ENCODE assay signal across 29 cellular contexts in the genomic region with DNA sequence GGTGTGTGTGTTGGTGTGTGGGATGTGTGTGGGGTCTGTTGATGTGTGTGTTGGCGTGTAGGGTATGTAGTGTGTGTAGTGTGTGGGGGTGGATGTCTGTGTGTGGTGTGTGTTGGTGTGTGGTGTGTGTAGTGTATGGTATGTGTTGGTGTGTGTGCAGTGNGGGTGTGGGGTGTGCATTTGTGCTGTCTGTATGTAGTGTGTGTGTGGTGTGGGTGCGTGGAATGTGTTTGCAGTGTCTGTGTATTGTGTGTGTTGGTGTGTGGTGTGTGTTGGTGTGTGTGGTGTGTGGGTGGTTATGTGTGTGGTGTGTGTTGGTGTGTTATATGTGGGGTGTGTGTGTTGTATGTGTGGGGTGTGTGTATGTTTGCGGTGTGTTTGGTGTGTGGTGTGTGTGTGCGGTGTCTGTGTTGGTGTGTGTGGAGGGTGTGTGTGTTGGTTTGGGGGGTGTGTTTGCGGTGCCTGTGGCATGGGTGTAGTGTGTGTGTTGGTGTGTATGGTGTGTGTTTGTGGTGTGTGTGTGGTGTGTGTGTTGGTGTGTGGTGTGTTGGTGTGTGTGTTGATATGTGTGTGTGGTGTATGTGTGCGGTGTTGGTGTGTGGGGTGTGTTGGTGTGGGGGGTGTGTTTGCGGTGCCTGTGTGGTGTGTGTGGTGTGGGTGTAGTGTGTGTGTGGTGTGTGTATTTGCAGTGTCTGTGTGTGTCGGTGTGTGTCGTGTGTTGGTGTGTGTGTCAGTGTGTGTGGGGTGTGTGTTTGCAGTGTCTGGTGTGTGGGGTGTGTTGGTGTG. TPM values are rescaled to one million over a fixed set of nuclear protein-coding genes. Genes with fewer than 3 reads are reported as not detected.
DNase-seq lines count a peak whose midpoint lies in the region; ATAC-seq, FAIRE-seq and TF ChIP-seq lines count a peak whose summit lies in the region.
"Had no signal": no experiment of that assay in that cellular context is flagged by ENCODE, and none has a peak within 500 bp of the region (broad histone marks: within the 10 kb centered on the region; RNA-seq: fewer than 3 reads in every experiment).

No MANE protein-coding gene starts in this region.

- H3K27me3 Mint-ChIP-seq in endothelial cell (ENCODE audit: unreplicated experiment): peaks cover 10% of the 10 kb centered on the region
- H3K27me3 Mint-ChIP-seq: activated CD4-positive, alpha-beta memory T cell treated with anti-CD3 and anti-CD28 coated beads, Interleukin-2, amount 10 ng/mL, durations not matched to agents 7 days and 5 days; memory B cell; natural killer cell treated with Interleukin-12 subunit alpha and Interleukin-12 subunit beta and Interleukin-15 and Interleukin-18, amount 100 ng/mL, for 72 hours had no signal

- no peak for TF ChIP-seq POLR2A in HepG2 (IDR thresholded peaks at IDR 0.05; ENCODE audit: insufficient read depth in 1 of 2, low read depth in 2 of 2, low read length in 2 of 2)
- TF ChIP-seq POLR2A in right lobe of liver (IDR thresholded peaks at IDR 0.05): no peak

- no peak overlapping the region for H3K4me3 Mint-ChIP-seq in endothelial cell (ENCODE audit: unreplicated experiment)
- H3K4me3 Mint-ChIP-seq: activated CD4-positive, alpha-beta memory T cell treated with anti-CD3 and anti-CD28 coated beads, Interleukin-2, amount 10 ng/mL, durations not matched to agents 7 days and 5 days; memory B cell; natural killer cell treated with Interleukin-12 subunit alpha and Interleukin-12 subunit beta and Interleukin-15 and Interleukin-18, amount 100 ng/mL, for 72 hours; stimulated activated effector memory CD8-positive, alpha-beta T cell treated with anti-CD3 and anti-CD28 coated beads, Interleukin-12 subunit alpha, Interleukin-12 subunit beta, amount 100 ng/mL, for 72 hours had no signal

- H2AFZ ChIP-seq in HepG2 (ENCODE audit: low read length) (no peak overlapping the region), trophoblast cell (ENCODE audit: insufficient read depth, low read length, poor library complexity) (no peak overlapping the region)
- H2AFZ ChIP-seq: parathyroid adenoma had no signal

- no peaks in the 10 kb centered on the region for H3K9me3 ChIP-seq in HepG2 (ENCODE audit: low read length)
- no peaks in the 10 kb centered on the region for H3K9me3 ChIP-seq in right lobe of liver
- peaks cover 25% of the 10 kb centered on the region for H3K9me3 ChIP-seq in trophoblast cell (ENCODE audit: insufficient read depth, low read depth, low read length)
- H3K9me3 ChIP-seq in upper lobe of right lung: no peaks in the 10 kb centered on the region
- H3K9me3 ChIP-seq: breast epithelium, colonic mucosa, tibial nerve had no signal

- peak overlapping the region; percentile 95 for H3K23ac ChIP-seq in trophoblast cell (ENCODE audit: low read length)

- H3K36me3 ChIP-seq in HepG2 (replicated peaks in 1 of 2; ENCODE audit: control insufficient read depth in 1 of 2, insufficient read depth in 2 of 2, low read length in 2 of 2) (peaks cover 3 to 4% of the 10 kb centered on the region in 2 experiments; a peak in 3 of 5 replicates), right lobe of liver (peaks cover 0 to 3% (median 0%) of the 10 kb centered on the region in 4 donors), trophoblast cell (ENCODE audit: control insufficient read depth in 1 of 2, insufficient read depth in 2 of 2, low read length in 2 of 2) (no peaks in the 10 kb centered on the region), upper lobe of right lung (no peaks in the 10 kb centered on the region)
- H3K36me3 ChIP-seq: breast epithelium, colonic mucosa, tibial nerve had no signal

- no peaks in the 10 kb centered on the region for H3K9me3 Mint-ChIP-seq in endothelial cell (ENCODE audit: unreplicated experiment)
- H3K9me3 Mint-ChIP-seq: activated CD4-positive, alpha-beta memory T cell treated with anti-CD3 and anti-CD28 coated beads, Interleukin-2, amount 10 ng/mL, durations not matched to agents 7 days and 5 days; memory B cell; natural killer cell treated with Interleukin-12 subunit alpha and Interleukin-12 subunit beta and Interleukin-15 and Interleukin-18, amount 100 ng/mL, for 72 hours; stimulated activated effector memory CD8-positive, alpha-beta T cell treated with anti-CD3 and anti-CD28 coated beads, Interleukin-12 subunit alpha, Interleukin-12 subunit beta, amount 100 ng/mL, for 72 hours had no signal

- H3K79me2 ChIP-seq in HepG2 (ENCODE audit: insufficient read depth, low read length) (peaks cover 26% of the 10 kb centered on the region), trophoblast cell (ENCODE audit: control insufficient read depth, insufficient read depth, low read length, poor library complexity) (no peaks in the 10 kb centered on the region)

- no peak overlapping the region; a peak in 1 of 6 replicates for H3K4me3 ChIP-seq in HepG2 (replicated peaks in 1 of 3; ENCODE audit: insufficient read depth in 1 of 3, low read depth in 2 of 3, low read length in 3 of 3)
- H3K4me3 ChIP-seq in right lobe of liver: no peak overlapping the region
- H3K4me3 ChIP-seq in trophoblast cell (ENCODE audit: low read depth, low read length): peak overlapping the region; percentile 37
- no peak overlapping the region for H3K4me3 ChIP-seq in upper lobe of right lung
- H3K4me3 ChIP-seq: breast epithelium, colonic mucosa, tibial nerve had no signal

- H3K9ac ChIP-seq in HepG2 (ENCODE audit: insufficient read depth, low read depth, low read length) (no peak overlapping the region), trophoblast cell (ENCODE audit: low read length) (no peak overlapping the region)
- H3K9ac ChIP-seq: parathyroid adenoma had no signal

- H4K91ac ChIP-seq in trophoblast cell (ENCODE audit: low read depth, low read length): no peak overlapping the region

- no peak overlapping the region for H2AK5ac ChIP-seq in trophoblast cell (ENCODE audit: low read length)

- H3K4ac ChIP-seq in trophoblast cell (ENCODE audit: low read depth, low read length): no peak overlapping the region

- H3K79me1 ChIP-seq in trophoblast cell (ENCODE audit: low read length): no peaks in the 10 kb centered on the region

- H4K12ac ChIP-seq in trophoblast cell (ENCODE audit: low read depth, low read length): no peak overlapping the region

- H4K20me1 ChIP-seq in HepG2 (ENCODE audit: insufficient read depth, low read length): peaks cover 22% of the 10 kb centered on the region; the same call in 1 of the 2 replicates

- H3K27ac ChIP-seq in HepG2 (ENCODE audit: extremely low read length, insufficient read depth, low read length) (no peak overlapping the region), right lobe of liver (no peak overlapping the region), epithelial cell of prostate (peak overlapping the region; percentile 91), trophoblast cell (ENCODE audit: low read depth, low read length) (no peak overlapping the region), upper lobe of right lung (no peak overlapping the region)
- H3K27ac ChIP-seq: parathyroid adenoma had no signal

- no peak for FAIRE-seq in HepG2 (lab: Jason Lieb, UNC)
- FAIRE-seq: A204.1 had no signal

- no peak overlapping the region for H3K14ac ChIP-seq in trophoblast cell (ENCODE audit: low read length)

- ATAC-seq in HepG2: no peak
- ATAC-seq in right lobe of liver: no peak
- ATAC-seq in upper lobe of right lung: no peak
- ATAC-seq: left cardiac atrium; stimulated activated effector memory CD8-positive, alpha-beta T cell treated with anti-CD3 and anti-CD28 coated beads, Interleukin-12 subunit alpha, Interleukin-12 subunit beta, amount 100 ng/mL, for 72 hours had no signal

- no peak overlapping the region for H2BK120ac ChIP-seq in trophoblast cell (ENCODE audit: insufficient read depth, low read length, poor library complexity)

- H2BK12ac ChIP-seq in trophoblast cell (ENCODE audit: low read length): no peak overlapping the region

- peak overlapping the region; percentile 2 for H3K18ac ChIP-seq in trophoblast cell (ENCODE audit: low read length)

- TF ChIP-seq CTCF in HepG2 (CRISPR knock-in tag; IDR thresholded peaks at IDR 0.05) (no peak), right lobe of liver (IDR thresholded peaks at IDR 0.05) (no peak), upper lobe of right lung (IDR thresholded peaks at IDR 0.05) (no peak), endothelial cell (IDR thresholded peaks at IDR 0.05; ENCODE audit: unreplicated experiment) (no peak)

- H3K4me2 ChIP-seq in HepG2 (ENCODE audit: low read depth, low read length) (no peak overlapping the region), trophoblast cell (ENCODE audit: low read length) (no peak overlapping the region)

- intact Hi-C loops in HepG2 (cut with micrococcal nuclease; ENCODE audit: unreplicated experiment): no loop called here
- intact Hi-C loops in right lobe of liver (cut with DNase I): no loop called here
- intact Hi-C loops in upper lobe of right lung (cut with DNase I): no loop called here

- no peak overlapping the region for H4K8ac ChIP-seq in trophoblast cell (ENCODE audit: low read depth, low read length)

- WGBS in HepG2 (ENCODE audit: low lambda C conversion rate): 98% methylated on average over 9 of the region's 9 CpGs
- WGBS in right lobe of liver (ENCODE audit: insufficient coverage, low coverage, low lambda C conversion rate, missing lambda C conversion rate): 94% methylated on average over 9 of the region's 9 CpGs
- 100% methylated on average over 5 of the region's 9 CpGs for WGBS in trophoblast cell (ENCODE audit: extremely low coverage, insufficient coverage, insufficient read length)

- H3K4me1 ChIP-seq in HepG2 (ENCODE audit: insufficient read depth, low read length) (peaks cover 50% of the 10 kb centered on the region), right lobe of liver (peaks cover 0 to 30% (median 14%) of the 10 kb centered on the region in 4 donors), trophoblast cell (ENCODE audit: control insufficient read depth in 1 of 2, insufficient read depth in 2 of 2, low read length in 2 of 2) (peaks cover 6 to 13% of the 10 kb centered on the region in 2 experiments), upper lobe of right lung (peaks cover 63% of the 10 kb centered on the region)

- POLR2A ChIA-PET in HepG2 (lab: Yijun Ruan, JAX): no interaction called here

- H3K27me3 ChIP-seq in HepG2 (ENCODE audit: control insufficient read depth in 1 of 2, insufficient read depth in 2 of 2, low read length in 2 of 2) (no peaks in the 10 kb centered on the region), right lobe of liver (no peaks in the 10 kb centered on the region), trophoblast cell (ENCODE audit: insufficient read depth, low read length) (no peaks in the 10 kb centered on the region), upper lobe of right lung (no peaks in the 10 kb centered on the region)
- H3K27me3 ChIP-seq: BE2C, breast epithelium, colonic mucosa, tibial nerve had no signal

- CTCF ChIA-PET in HepG2 (lab: Yijun Ruan, JAX; ENCODE audit: low intra/inter-chr PET ratio, low total read pairs): no interaction called here

- H3K27ac Mint-ChIP-seq in endothelial cell (ENCODE audit: unreplicated experiment): no peak overlapping the region
- H3K27ac Mint-ChIP-seq: activated CD4-positive, alpha-beta memory T cell treated with anti-CD3 and anti-CD28 coated beads, Interleukin-2, amount 10 ng/mL, durations not matched to agents 7 days and 5 days; memory B cell; natural killer cell treated with Interleukin-12 subunit alpha and Interleukin-12 subunit beta and Interleukin-15 and Interleukin-18, amount 100 ng/mL, for 72 hours; stimulated activated effector memory CD8-positive, alpha-beta T cell treated with anti-CD3 and anti-CD28 coated beads, Interleukin-12 subunit alpha, Interleukin-12 subunit beta, amount 100 ng/mL, for 72 hours had no signal

- H3K36me3 Mint-ChIP-seq in endothelial cell (ENCODE audit: low read depth, unreplicated experiment): peaks cover 7% of the 10 kb centered on the region
- H3K36me3 Mint-ChIP-seq: natural killer cell treated with Interleukin-12 subunit alpha and Interleukin-12 subunit beta and Interleukin-15 and Interleukin-18, amount 100 ng/mL, for 72 hours had no signal

- no TSS peak for BruUV-seq in HepG2 (replicated peaks; lab: Mats Ljungman, UMichigan)

- TF ChIP-seq EP300 in HepG2 (IDR thresholded peaks at IDR 0.05; ENCODE audit: low read depth in 2 of 2, low read length in 2 of 2): no peak
- no peak for TF ChIP-seq EP300 in HepG2 (CRISPR knock-in tag; IDR thresholded peaks at IDR 0.05; ENCODE audit: borderline replicate concordance)

- H3K4me1 Mint-ChIP-seq in endothelial cell (ENCODE audit: unreplicated experiment): peaks cover 45% of the 10 kb centered on the region

- no peak for DNase-seq in HepG2 (ENCODE audit: low spot score)
- DNase-seq in right lobe of liver: no peak
- no peak for DNase-seq in epithelial cell of prostate (ENCODE audit: low read depth, low spot score)
- no peak for DNase-seq in trophoblast cell
- peak; percentile 17 for DNase-seq in upper lobe of right lung
- no peak for DNase-seq in ureter (ENCODE audit: low spot score)
- DNase-seq in endothelial cell (ENCODE audit: low spot score): no peak
- no peak for DNase-seq in amniotic stem cell (lab: John Stamatoyannopoulos, UW)
- DNase-seq: activated CD4-positive, alpha-beta memory T cell treated with anti-CD3 and anti-CD28 coated beads, Interleukin-2, amount 10 ng/mL, durations not matched to agents 7 days and 5 days; activated effector memory CD4-positive, alpha-beta T cell treated with Interleukin-2 at 50 U/mL for 16 hours; BE2C; colonic mucosa; H7; head of caudate nucleus; KG1; left cardiac atrium; NCI-H1694 treated with DMSO at 0.1 percent for 48 hours; NCI-H2171 treated with DMSO at 0.1 percent for 48 hours; NCI-H526; RPMI8226; stimulated activated CD4-positive, alpha-beta T cell treated with anti-CD3 and anti-CD28 coated beads, Interleukin-2, amount 100 ng/mL, for 24 hours; T1000 had no signal

- TF ChIP-seq RAD21 in HepG2 (CRISPR knock-in tag; IDR thresholded peaks at IDR 0.05): no peak

- in situ Hi-C loops in HepG2 (cut with HindIII; ENCODE audit: extremely low pct_ligation_motif_present, low pct_unique_long_range_greater_than_20kb): no loop called here

- no peak overlapping the region for H2BK5ac ChIP-seq in trophoblast cell (ENCODE audit: low read depth, low read length, poor library complexity)

RNA-seq across cellular contexts. Expression of gene MLXIP, which starts 14.7 kb away (rescaled TPM):
- total RNA-seq in HepG2 (2016; rRNA removed; fragmentation: Illumina TruSeq; extraction: Trizol): 4.4 and 5.3 TPM in 2 replicates
- total RNA-seq in HepG2 (2016; cell fraction: cytosol; rRNA removed; fragmentation: Illumina TruSeq; extraction: Trizol; ENCODE audit: low read depth): 23.5 and 32.3 TPM in 2 replicates
- 4.0 and 6.0 TPM in 2 replicates for total RNA-seq in HepG2 (2016; cell fraction: insoluble cytoplasmic fraction; rRNA removed; fragmentation: Illumina TruSeq; extraction: Trizol)
- 9.3 and 10.6 TPM in 2 replicates for total RNA-seq in HepG2 (2016; cell fraction: membrane; rRNA removed; fragmentation: Illumina TruSeq; extraction: Trizol)
- total RNA-seq in HepG2 (2016; cell fraction: nucleus; rRNA removed; fragmentation: Illumina TruSeq; extraction: Trizol): 7.4 and 8.4 TPM in 2 replicates
- 6.3 and 6.7 TPM in 2 replicates for polyA plus RNA-seq in HepG2 (2011; rRNA removed)
- polyA plus RNA-seq in HepG2 (2011; cell fraction: cytosol; rRNA removed): 2.2 and 2.4 TPM in 2 replicates
- polyA plus RNA-seq in HepG2 (2011; cell fraction: nucleus; rRNA removed): 25.4 and 79.6 TPM in 2 replicates
- 10.8 and 14.9 TPM in 2 replicates for polyA plus RNA-seq in HepG2 (2012)
- 8.7 and 8.8 TPM in 2 replicates for polyA plus RNA-seq in HepG2 (2016; cell fraction: cytosol; fragmentation: Illumina TruSeq; extraction: Trizol; ENCODE audit: low read depth)
- 6.2 and 10.8 TPM in 2 replicates for polyA plus RNA-seq in HepG2 (2016; cell fraction: insoluble cytoplasmic fraction; fragmentation: Illumina TruSeq; extraction: Trizol; ENCODE audit: low read depth)
- polyA plus RNA-seq in HepG2 (2016; cell fraction: membrane; fragmentation: Illumina TruSeq; extraction: Trizol; ENCODE audit: low read depth): 12.2 and 13.1 TPM in 2 replicates
- 23.5 and 26.5 TPM in 2 replicates for polyA plus RNA-seq in HepG2 (2016; cell fraction: nucleus; fragmentation: Illumina TruSeq; extraction: Trizol; ENCODE audit: insufficient read depth, low read depth)
- 10.1 and 18.6 TPM in 2 replicates for polyA minus RNA-seq in HepG2 (2011; rRNA and poly(A)+ RNA removed; ENCODE audit: low replicate concordance)
- polyA minus RNA-seq in HepG2 (2011; cell fraction: cytosol; rRNA and poly(A)+ RNA removed): 6.0 and 7.2 TPM in 2 replicates
- 12.4 and 12.6 TPM in 2 replicates for polyA minus RNA-seq in HepG2 (2011; cell fraction: nucleus; rRNA and poly(A)+ RNA removed)
- 10 to 100 TPM; 13.9 to 45.9 (median 16.6) TPM for total RNA-seq in right lobe of liver
- polyA plus RNA-seq in trophoblast cell (2013): 28.9 and 29.4 TPM in 2 replicates
- total RNA-seq in upper lobe of right lung: 57.4 TPM
- total RNA-seq in ureter: 72.2 TPM
- total RNA-seq in endothelial cell (ENCODE audit: unreplicated experiment): 63.3 TPM
